ENCODE assay signal across 9 cellular contexts in the genomic region with DNA sequence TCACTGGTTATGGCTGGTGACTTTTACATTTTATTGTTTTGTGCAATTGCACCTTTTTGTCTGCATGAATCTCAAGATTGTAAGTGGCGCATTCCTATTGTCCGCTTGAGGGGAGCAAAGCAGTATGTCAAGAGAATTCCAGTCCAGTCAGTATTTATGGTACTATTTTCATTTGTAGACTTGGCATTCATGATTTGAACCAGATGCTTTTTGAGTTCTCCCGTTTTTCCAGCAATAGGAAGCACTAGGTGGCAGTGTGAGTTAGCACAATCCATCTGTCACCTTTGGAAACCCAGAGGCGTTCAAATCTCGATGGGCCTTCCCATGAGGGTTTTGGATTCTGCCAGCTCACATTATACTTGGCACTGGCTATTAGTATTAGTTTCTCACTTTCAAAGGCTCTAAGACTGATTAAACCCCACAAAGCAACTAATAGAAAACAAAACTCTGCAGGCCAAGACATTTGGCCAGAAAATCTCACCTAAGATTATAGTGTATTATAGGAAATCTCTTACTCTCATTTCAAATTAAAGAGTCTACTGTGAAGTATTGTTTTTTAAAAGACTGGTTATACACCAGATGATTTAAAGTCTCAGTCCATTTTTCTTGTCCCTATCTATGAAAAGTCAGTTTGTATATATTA. TPM values are rescaled to one million over a fixed set of nuclear protein-coding genes. Genes with fewer than 3 reads are reported as not detected.
DNase-seq lines count a peak whose midpoint lies in the region; ATAC-seq and TF ChIP-seq lines count a peak whose summit lies in the region.
"Had no signal": no experiment of that assay in that cellular context is flagged by ENCODE, and none has a peak within 500 bp of the region (broad histone marks: within the 10 kb centered on the region; RNA-seq: fewer than 3 reads in every experiment).

No MANE protein-coding gene starts in this region.

- WGBS in tibial nerve, 2 donors = 14 to 18% methylated on average over 5 of the region's 5 CpGs

- peak in 1 of 2 donors; percentile 59 for TF ChIP-seq EP300 in tibial nerve (IDR thresholded peaks at IDR 0.05)

- H3K9ac ChIP-seq in OCI-LY1 (ENCODE audit: low read length) = no peak overlapping the region

- H3K4me3 ChIP-seq in OCI-LY1 (ENCODE audit: low read depth, low read length, poor library complexity, severe bottlenecking) = no peak overlapping the region
- H3K4me3 ChIP-seq in dorsolateral prefrontal cortex = peak overlapping the region in 55 of 59 donors; percentile 8 to 98 (median 80)
- H3K4me3 ChIP-seq in lower lobe of right lung = peak overlapping the region; percentile 68
- peak overlapping the region; percentile 52 to 84 (median 69) for H3K4me3 ChIP-seq in tibial nerve

- no peak overlapping the region for H3K4me2 ChIP-seq in OCI-LY1 (ENCODE audit: low read length)

- intact Hi-C loops in dorsolateral prefrontal cortex (cut with DNase I) = loop anchor here (2.0 to 10.0 kb wide), 10 partner anchors 107 to 535 kb away; partner anchors contain the start of gene PSMA3 (in 1 of the 2)
- intact Hi-C loops in lower lobe of right lung (cut with DNase I) = loop anchor here (10.0 kb wide), 1 partner anchor 135 kb away; no protein-coding TSS in a partner anchor

- H3K4me1 ChIP-seq in OCI-LY1 (ENCODE audit: insufficient read depth, low read length, severe bottlenecking) = peaks cover 4% of the 10 kb centered on the region
- peaks cover 14% of the 10 kb centered on the region for H3K4me1 ChIP-seq in lower lobe of right lung
- H3K4me1 ChIP-seq in tibial nerve = peaks cover 0 to 63% (median 17%) of the 10 kb centered on the region in 4 donors

- peak; percentile 99 for DNase-seq in DMS79 treated with DMSO at 0.1 percent for 48 hours (lab: John Stamatoyannopoulos, UW)
- peak; percentile 63 for DNase-seq in HuH-7 (ENCODE audit: low spot score)
- peak in 4 of 10 donors; percentile 52 to 73 (median 66) for DNase-seq in dorsolateral prefrontal cortex
- no peak for DNase-seq in lower lobe of right lung
- DNase-seq in tibial nerve (ENCODE audit: low spot score in 2 of 2) = peak in 1 of 2 donors; percentile 74

- no peaks in the 10 kb centered on the region for H4K20me1 ChIP-seq in OCI-LY1 (ENCODE audit: insufficient read depth, low read length)

- ATAC-seq in lower lobe of right lung (peak; percentile 55 to 71), GM18907 (IDR thresholded peaks at IDR 0.05; ENCODE audit: unreplicated experiment) (no peak), GM19467 (IDR thresholded peaks at IDR 0.05; ENCODE audit: unreplicated experiment) (no peak)
- ATAC-seq: activated naive CD4-positive, alpha-beta T cell treated with anti-CD3 and anti-CD28 coated beads, Interleukin-2, amount 50 U/mL, for 72 hours had no signal

- H3K27ac ChIP-seq in OCI-LY1 (ENCODE audit: low read depth, low read length, poor library complexity, severe bottlenecking) (no peak overlapping the region), dorsolateral prefrontal cortex (peak overlapping the region in 16 of 59 donors; percentile 5 to 96 (median 88)), lower lobe of right lung (no peak overlapping the region), tibial nerve (peak overlapping the region in 1 of 4 donors; percentile 94)

- H3K9me2 ChIP-seq in OCI-LY1 (ENCODE audit: low read depth, low read length) = no peaks in the 10 kb centered on the region

- H3F3A ChIP-seq in OCI-LY1 (ENCODE audit: insufficient read depth, low read length) = no peaks in the 10 kb centered on the region

- peak; percentile 26; the same call in 1 of the 2 replicates for TF ChIP-seq CTCF in OCI-LY1 (IDR thresholded peaks at IDR 0.05; ENCODE audit: low read length)
- peak; percentile 40 to 86 (median 78) for TF ChIP-seq CTCF in dorsolateral prefrontal cortex (IDR thresholded peaks at IDR 0.05 in 54 of 56, conservative IDR thresholded peaks at IDR 0.05 in 2 of 56; ENCODE audit: low read depth in 1 of 56, partially characterized antibody in 56 of 56)
- TF ChIP-seq CTCF in lower lobe of right lung (IDR thresholded peaks at IDR 0.05) = peak; percentile 52
- TF ChIP-seq CTCF in tibial nerve (IDR thresholded peaks at IDR 0.05) = peak; percentile 45 to 68 (median 50)

- H3K79me2 ChIP-seq in OCI-LY1 (ENCODE audit: insufficient read depth, low read length) = no peaks in the 10 kb centered on the region

- no peak overlapping the region for H2AFZ ChIP-seq in OCI-LY1 (ENCODE audit: low read length)

- H3K36me3 ChIP-seq in OCI-LY1 (ENCODE audit: insufficient read depth, low read length) (no peaks in the 10 kb centered on the region), lower lobe of right lung (peaks cover 12% of the 10 kb centered on the region), tibial nerve (peaks cover 0 to 30% (median 0%) of the 10 kb centered on the region in 3 donors)

- no peaks in the 10 kb centered on the region for H3K9me3 ChIP-seq in OCI-LY1 (ENCODE audit: low read length)
- H3K9me3 ChIP-seq in lower lobe of right lung = no peaks in the 10 kb centered on the region
- H3K9me3 ChIP-seq in tibial nerve = no peaks in the 10 kb centered on the region

- H3K27me3 ChIP-seq in OCI-LY1 (ENCODE audit: insufficient read depth, low read length) = peaks cover 3% of the 10 kb centered on the region; the same call in 1 of the 2 replicates
- no peaks in the 10 kb centered on the region for H3K27me3 ChIP-seq in dorsolateral prefrontal cortex
- H3K27me3 ChIP-seq in lower lobe of right lung (ENCODE audit: low read depth) = peaks cover 14% of the 10 kb centered on the region
- H3K27me3 ChIP-seq in tibial nerve = no peaks in the 10 kb centered on the region

- no peak for TF ChIP-seq POLR2A in tibial nerve (IDR thresholded peaks at IDR 0.05)

RNA-seq across cellular contexts. Expression of gene DACT1, which starts 2.2 kb away (rescaled TPM):
- 10 to 100 TPM in 44 of 120 experiments, 1 to 10 TPM in 76; 5.1 to 16.0 (median 9.1) TPM for total RNA-seq in dorsolateral prefrontal cortex
- 3.7 TPM for total RNA-seq in lower lobe of right lung
- 10 to 100 TPM; 35.7 to 87.2 (median 65.9) TPM for total RNA-seq in tibial nerve

Comparison
In these comparisons a context has a peak if more than half of its experiments do, and no peak if none do; other contexts are left out.
1. CTCF ChIP-seq: peak in every context shown above with its lines; median percentile 78 in dorsolateral prefrontal cortex; 52 in lower lobe of right lung; 50 in tibial nerve; 26 in OCI-LY1.
2. ATAC-seq: peak in lower lobe of right lung (2 of 2); none in GM18907 (single experiment) and GM19467 (single experiment).